1 cellular context compared by ENCODE assay signal in the genomic region with DNA sequence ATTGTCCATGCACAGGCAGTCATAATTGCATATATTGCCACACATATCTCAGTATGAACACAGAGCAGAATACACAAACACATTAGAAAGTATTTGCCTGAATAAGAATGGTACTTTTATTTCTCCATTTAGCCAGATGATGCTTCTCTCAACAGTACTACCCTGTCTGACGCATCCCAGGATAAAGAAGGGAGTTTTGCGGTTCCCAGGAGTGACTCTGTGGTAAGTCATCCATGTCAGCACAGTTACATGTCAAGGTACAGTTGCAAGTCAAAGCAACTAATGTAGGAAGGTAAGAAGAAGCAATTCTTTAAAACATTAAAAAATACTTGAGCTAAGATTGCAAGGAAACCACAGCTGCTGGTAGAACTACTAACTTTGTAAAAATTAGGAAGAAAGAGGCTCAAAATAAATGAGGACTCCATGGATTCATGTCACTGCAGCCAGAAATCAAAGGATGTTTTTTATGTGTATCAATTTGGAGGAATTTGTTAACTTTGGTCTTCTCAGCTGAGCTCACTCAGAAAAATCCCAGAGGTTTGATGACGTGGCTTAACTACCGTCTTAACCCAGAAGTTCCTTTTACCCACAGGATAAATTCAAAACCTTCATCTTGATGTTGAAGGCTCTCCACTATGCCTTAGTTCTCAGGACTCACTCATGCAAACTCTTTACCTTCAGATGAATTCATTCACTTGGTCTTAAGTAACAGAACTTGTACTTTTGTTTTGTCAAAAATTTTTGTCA.
TF ChIP-seq lines count a peak whose summit lies in the region.

No MANE protein-coding gene starts in this region.

TF ChIP-seq in IMR-90, 13 proteins besides CTCF, POLR2A, EP300 and RAD21 (continued from another document):
- TF ChIP-seq, protein P1, sequence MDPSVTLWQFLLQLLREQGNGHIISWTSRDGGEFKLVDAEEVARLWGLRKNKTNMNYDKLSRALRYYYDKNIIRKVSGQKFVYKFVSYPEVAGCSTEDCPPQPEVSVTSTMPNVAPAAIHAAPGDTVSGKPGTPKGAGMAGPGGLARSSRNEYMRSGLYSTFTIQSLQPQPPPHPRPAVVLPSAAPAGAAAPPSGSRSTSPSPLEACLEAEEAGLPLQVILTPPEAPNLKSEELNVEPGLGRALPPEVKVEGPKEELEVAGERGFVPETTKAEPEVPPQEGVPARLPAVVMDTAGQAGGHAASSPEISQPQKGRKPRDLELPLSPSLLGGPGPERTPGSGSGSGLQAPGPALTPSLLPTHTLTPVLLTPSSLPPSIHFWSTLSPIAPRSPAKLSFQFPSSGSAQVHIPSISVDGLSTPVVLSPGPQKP (IDR thresholded peaks at IDR 0.05; ENCODE audit: borderline replicate concordance, low read depth, low read length) = no peak
- TF ChIP-seq FOS (IDR thresholded peaks at IDR 0.05; ENCODE audit: low read depth, low read length) (no peak), RCOR1 (IDR thresholded peaks at IDR 0.05; ENCODE audit: insufficient replicate concordance, low read length) (no peak), MAZ (IDR thresholded peaks at IDR 0.05; ENCODE audit: borderline replicate concordance, low read depth, low read length) (no peak)
- TF ChIP-seq, protein P2, sequence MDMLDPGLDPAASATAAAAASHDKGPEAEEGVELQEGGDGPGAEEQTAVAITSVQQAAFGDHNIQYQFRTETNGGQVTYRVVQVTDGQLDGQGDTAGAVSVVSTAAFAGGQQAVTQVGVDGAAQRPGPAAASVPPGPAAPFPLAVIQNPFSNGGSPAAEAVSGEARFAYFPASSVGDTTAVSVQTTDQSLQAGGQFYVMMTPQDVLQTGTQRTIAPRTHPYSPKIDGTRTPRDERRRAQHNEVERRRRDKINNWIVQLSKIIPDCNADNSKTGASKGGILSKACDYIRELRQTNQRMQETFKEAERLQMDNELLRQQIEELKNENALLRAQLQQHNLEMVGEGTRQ (IDR thresholded peaks at IDR 0.05; ENCODE audit: low read depth, low read length) = no peak
TF ChIP-seq in IMR-90: peak in this region for 0.
